ENCODE assay signal across 8 cellular contexts in the genomic region with DNA sequence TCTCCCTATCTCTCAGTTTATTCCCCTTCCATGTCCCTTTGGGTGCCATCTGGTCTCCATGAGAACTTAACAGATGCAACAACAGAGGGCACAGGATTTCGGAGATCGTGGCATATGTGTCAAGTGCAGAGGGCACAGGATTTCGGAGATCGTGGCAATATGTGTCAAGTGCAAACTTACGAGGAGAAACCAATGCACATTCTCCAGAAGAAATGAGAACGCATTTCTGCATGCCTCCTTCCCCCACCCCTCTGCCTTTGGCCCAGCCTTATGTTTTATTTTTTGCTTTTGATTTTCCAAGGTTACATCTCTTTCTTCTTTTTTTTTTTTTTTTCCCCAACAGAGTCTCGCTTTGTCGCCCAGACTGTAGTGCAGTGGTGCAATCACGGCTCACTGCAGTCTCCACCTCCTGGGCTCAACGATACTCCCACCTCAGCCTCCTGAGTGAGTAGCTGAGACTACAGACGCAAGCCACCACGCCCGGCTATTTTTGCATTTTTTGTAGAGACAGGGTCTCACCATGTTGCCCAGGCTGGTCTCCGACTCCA. TPM values are rescaled to one million over a fixed set of nuclear protein-coding genes. Genes with fewer than 3 reads are reported as not detected.
DNase-seq lines count a peak whose midpoint lies in the region; ATAC-seq and TF ChIP-seq lines count a peak whose summit lies in the region.

No MANE protein-coding gene starts in this region.

- H3K4me3 ChIP-seq in adrenal gland (peak overlapping the region; percentile 13 to 73 (median 38)), iPS-20b (ENCODE audit: low read length) (peak overlapping the region; percentile 90)

- peak overlapping the region; percentile 67 to 91 (median 87) for H3K27ac ChIP-seq in adrenal gland
- H3K27ac ChIP-seq in iPS-20b (ENCODE audit: low read length): no peak overlapping the region

- H3K27me3 ChIP-seq in adrenal gland (no peaks in the 10 kb centered on the region), iPS-20b (ENCODE audit: insufficient read depth, low read length) (no peaks in the 10 kb centered on the region)

- H3K4me1 ChIP-seq in adrenal gland (replicated peaks in 1 of 2) (peaks cover 7 to 14% of the 10 kb centered on the region in 2 donors), iPS-20b (ENCODE audit: insufficient read depth, low read length) (no peaks in the 10 kb centered on the region)

- 25 to 32% (median 27%) methylated on average over 14 of the region's 14 CpGs for WGBS in adrenal gland, 4 donors

- TF ChIP-seq POLR2A in adrenal gland (IDR thresholded peaks at IDR 0.05): no peak

- ATAC-seq in GM18867 (IDR thresholded peaks at IDR 0.05; ENCODE audit: unreplicated experiment): peak; percentile 15
- ATAC-seq in HG03457 (IDR thresholded peaks at IDR 0.05; ENCODE audit: unreplicated experiment): no peak

- intact Hi-C loops in adrenal gland (cut with DNase I): no loop called here

- H3K9ac ChIP-seq in iPS-20b (ENCODE audit: low read depth, low read length): peak overlapping the region; percentile 89; the same call in 1 of the 2 replicates

- H3K36me3 ChIP-seq in adrenal gland (replicated peaks in 1 of 2) (no peaks in the 10 kb centered on the region), iPS-20b (ENCODE audit: insufficient read depth, low read depth, low read length) (no peaks in the 10 kb centered on the region)

- H3K9me3 ChIP-seq in adrenal gland (replicated peaks in 1 of 3) (no peaks in the 10 kb centered on the region), iPS-20b (ENCODE audit: insufficient read depth, low read depth, low read length) (no peaks in the 10 kb centered on the region)

- DNase-seq in NCI-H2171 (lab: John Stamatoyannopoulos, UW) (peak; percentile 46), adrenal gland (peak in 5 of 7 donors; percentile 27 to 44 (median 31)), hippocampal formation (lab: John Stamatoyannopoulos, UW) (no peak)
- peak; percentile 27 for DNase-seq in stimulated activated CD4-positive, alpha-beta T cell treated with anti-CD3 and anti-CD28 coated beads, Interleukin-4, amount 100 ng/mL, for 24 hours
- no peak for DNase-seq in NK-92 treated with Interleukin-12 subunit alpha and Interleukin-12 subunit beta, amount 100 ng/mL, for 24 hours (lab: John Stamatoyannopoulos, UW)

- no peak for TF ChIP-seq CTCF in adrenal gland (IDR thresholded peaks at IDR 0.05)

RNA-seq across cellular contexts. Expression of a gene that starts 0.6 kb away (rescaled TPM):
- 10 to 100 TPM in 2 of 8 donors, 1 to 10 TPM in 6; 1.7 to 11.6 (median 6.1) TPM for total RNA-seq in adrenal gland
- polyA plus RNA-seq in adrenal gland: 1 to 10 TPM; 3.4 to 7.6 (median 3.8) TPM

RNA-seq across cellular contexts. Expression of a gene that starts 53.3 kb away (rescaled TPM):
- total RNA-seq in adrenal gland: 100 to 1,000 TPM in 4 of 8 donors, 10 to 100 TPM in 4; 57.5 to 180 (median 95.0) TPM
- polyA plus RNA-seq in adrenal gland: 100 to 1,000 TPM in 1 of 3 donors, 10 to 100 TPM in 2; 22.1 to 193 (median 23.2) TPM

RNA-seq across cellular contexts. Expression of a gene that starts 54.3 kb away (rescaled TPM):
- total RNA-seq in adrenal gland: 1 to 10 TPM; 3.7 to 9.5 (median 6.5) TPM
- polyA plus RNA-seq in adrenal gland: 10 to 100 TPM in 1 of 3 donors, 1 to 10 TPM in 2; 3.7 to 11.9 (median 6.0) TPM

Comparison
In these comparisons a context has a peak if more than half of its experiments do, and no peak if none do; other contexts are left out.
1. DNase-seq: peak in NCI-H2171 (single experiment), adrenal gland (5 of 7) and stimulated activated CD4-positive, alpha-beta T cell treated with anti-CD3 and anti-CD28 coated beads, Interleukin-4, amount 100 ng/mL, for 24 hours (single experiment); none in NK-92 treated with Interleukin-12 subunit alpha and Interleukin-12 subunit beta, amount 100 ng/mL, for 24 hours (single experiment) and hippocampal formation (0 of 2).